17 cellular contexts compared by ENCODE assay signal in genomic region chr13:113995051-113995601, GRCh38. TPM values are rescaled to one million over a fixed set of nuclear protein-coding genes. Genes with fewer than 3 reads are reported as not detected.
DNase-seq lines count a peak whose midpoint lies in the region; ATAC-seq and TF ChIP-seq lines count a peak whose summit lies in the region.
"Had no signal": no experiment of that assay in that cellular context is flagged by ENCODE, and none has a peak within 500 bp of the region (broad histone marks: within the 10 kb centered on the region; RNA-seq: fewer than 3 reads in every experiment).

No MANE protein-coding gene starts in this region.

- H3K4me1 ChIP-seq in mucosa of descending colon (ENCODE audit: low read depth) = no peaks in the 10 kb centered on the region

- peaks cover 0 to 11% (median 1%) of the 10 kb centered on the region in 7 donors for H3K9me3 Mint-ChIP-seq in CD14-positive monocyte
- no peaks in the 10 kb centered on the region for H3K9me3 Mint-ChIP-seq in CD4-positive, alpha-beta T cell
- H3K9me3 Mint-ChIP-seq in central memory CD8-positive, alpha-beta T cell = no peaks in the 10 kb centered on the region

- H3K36me3 Mint-ChIP-seq in CD14-positive monocyte = peaks cover 68 to 77% of the 10 kb centered on the region in 2 donors
- peaks cover 73% of the 10 kb centered on the region for H3K36me3 Mint-ChIP-seq in CD4-positive, alpha-beta T cell (ENCODE audit: low read depth)
- H3K36me3 Mint-ChIP-seq in central memory CD8-positive, alpha-beta T cell (ENCODE audit: insufficient read depth) = peaks cover 70% of the 10 kb centered on the region

- DNase-seq in CD14-positive monocyte (ENCODE audit: low spot score) (peak; percentile 27), mucosa of descending colon (peak in 2 of 3 donors; percentile 17 to 34), globus pallidus (ENCODE audit: low spot score) (no peak), HuH-7.5 (ENCODE audit: low spot score) (no peak), HT-29 (ENCODE audit: low spot score) (no peak)
- DNase-seq in CD4-positive, alpha-beta T cell = no peak
- no peak for DNase-seq in central memory CD8-positive, alpha-beta T cell (ENCODE audit: low spot score in 2 of 2)
- DNase-seq in effector CD8-positive, alpha-beta T cell (lab: John Stamatoyannopoulos, UW) = no peak
- DNase-seq: DMS 273 treated with DMSO at 0.1 percent for 48 hours, MG63, NCI-H1105, NCI-H1930, NCI-H510A treated with DMSO at 0.1 percent for 48 hours, Peyer's patch had no signal

- H3K27me3 Mint-ChIP-seq in CD14-positive monocyte (ENCODE audit: low read depth in 3 of 3) = peaks cover 0 to 2% (median 0%) of the 10 kb centered on the region in 3 donors
- H3K27me3 Mint-ChIP-seq in CD4-positive, alpha-beta T cell = no peaks in the 10 kb centered on the region
- H3K27me3 Mint-ChIP-seq in central memory CD8-positive, alpha-beta T cell = no peaks in the 10 kb centered on the region

- no peak overlapping the region for H3K27ac ChIP-seq in CD4-positive, alpha-beta T cell (ENCODE audit: low read depth, low read length)
- H3K27ac ChIP-seq: BLaER1, Peyer's patch, SJSA1 had no signal

- ATAC-seq in CD4-positive, alpha-beta T cell (ENCODE audit: poor library complexity) = peak; percentile 19
- ATAC-seq in central memory CD8-positive, alpha-beta T cell (replicated peaks; ENCODE audit: extremely low read depth, poor library complexity, severe bottlenecking) = no peak
- ATAC-seq in mucosa of descending colon = no peak

- TF ChIP-seq CTCF in CD14-positive monocyte (IDR thresholded peaks at IDR 0.05) (no peak), mucosa of descending colon (IDR thresholded peaks at IDR 0.05) (no peak)
- TF ChIP-seq CTCF in CD4-positive, alpha-beta T cell (IDR thresholded peaks at IDR 0.05) = no peak

- no peaks in the 10 kb centered on the region for H3K27me3 ChIP-seq in CD4-positive, alpha-beta T cell (ENCODE audit: control insufficient read depth, insufficient read depth, low read length)
- H3K27me3 ChIP-seq: BLaER1, MG63, Peyer's patch, SJSA1 had no signal

- no peak overlapping the region for H3K4me3 Mint-ChIP-seq in CD14-positive monocyte
- H3K4me3 Mint-ChIP-seq in CD4-positive, alpha-beta T cell = no peak overlapping the region
- H3K4me3 Mint-ChIP-seq in central memory CD8-positive, alpha-beta T cell = no peak overlapping the region

- intact Hi-C loops in CD14-positive monocyte (cut with micrococcal nuclease) = no loop called here
- intact Hi-C loops in CD4-positive, alpha-beta T cell (cut with DNase I, micrococcal nuclease) = loop anchor here in 1 of 2 experiments (2.0 kb wide), 1 partner anchor 14 kb away; no protein-coding TSS in a partner anchor
- intact Hi-C loops in mucosa of descending colon (cut with DNase I, micrococcal nuclease) = no loop called here

- CTCF ChIA-PET in CD4-positive, alpha-beta T cell (lab: Charles Lee) = no interaction called here

- POLR2A ChIA-PET in CD4-positive, alpha-beta T cell (lab: Charles Lee) = no interaction called here

- H3K4me1 Mint-ChIP-seq in CD14-positive monocyte = no peaks in the 10 kb centered on the region
- no peaks in the 10 kb centered on the region for H3K4me1 Mint-ChIP-seq in CD4-positive, alpha-beta T cell (ENCODE audit: low read depth)
- H3K4me1 Mint-ChIP-seq in central memory CD8-positive, alpha-beta T cell = peaks cover 29% of the 10 kb centered on the region

- peak overlapping the region in 2 of 7 donors; percentile 62 to 66 for H3K27ac Mint-ChIP-seq in CD14-positive monocyte
- H3K27ac Mint-ChIP-seq in CD4-positive, alpha-beta T cell = no peak overlapping the region
- H3K27ac Mint-ChIP-seq in central memory CD8-positive, alpha-beta T cell (ENCODE audit: low read depth) = peak overlapping the region; percentile 78

- H3K36me3 ChIP-seq in mucosa of descending colon (ENCODE audit: low read depth) = no peaks in the 10 kb centered on the region

- no peaks in the 10 kb centered on the region for H3K9me3 ChIP-seq in CD4-positive, alpha-beta T cell (ENCODE audit: control insufficient read depth, low read length)
- no peaks in the 10 kb centered on the region for H3K9me3 ChIP-seq in mucosa of descending colon
- H3K9me3 ChIP-seq: MG63, Peyer's patch, SJSA1 had no signal

- H3K4me3 ChIP-seq in mucosa of descending colon = no peak overlapping the region
- H3K4me3 ChIP-seq: BLaER1, MG63, Peyer's patch, SJSA1 had no signal

RNA-seq across cellular contexts. Expression of gene C13orf46, which starts 21.2 kb away (rescaled TPM):
- polyA plus RNA-seq in CD14-positive monocyte = under 1 TPM in 1 of 2 donors, not detected in 1; 0.05 TPM
- 10 to 100 TPM; 19.3 to 19.7 TPM for total RNA-seq in CD4-positive, alpha-beta T cell
- total RNA-seq in mucosa of descending colon = 1 to 10 TPM; 1.3 to 1.8 (median 1.6) TPM
- 0.38 and 0.60 TPM in 2 replicates for total RNA-seq in HT-29 (2014; rRNA removed; shearing (Covaris generic))
- total RNA-seq: H4, SJSA1 had no signal

Comparison
In these comparisons a context has a peak if more than half of its experiments do, and no peak if none do; other contexts are left out.
1. DNase-seq: peak in CD14-positive monocyte (single experiment) and mucosa of descending colon (2 of 3); none in CD4-positive, alpha-beta T cell (0 of 10), central memory CD8-positive, alpha-beta T cell (0 of 2), globus pallidus (single experiment), HuH-7.5 (single experiment), HT-29 (single experiment) and effector CD8-positive, alpha-beta T cell (single experiment).
2. RNA of gene C13orf46, which starts 21.2 kb away (total RNA-seq): 19.3 to 19.7 TPM in CD4-positive, alpha-beta T cell; 1.3 to 1.8 TPM in mucosa of descending colon and 0.38 to 0.60 TPM in HT-29; every median in the first group is over 4 times any median in the second.